Comparison of ENCODE assay signal across 9 cellular contexts in the genomic region with DNA sequence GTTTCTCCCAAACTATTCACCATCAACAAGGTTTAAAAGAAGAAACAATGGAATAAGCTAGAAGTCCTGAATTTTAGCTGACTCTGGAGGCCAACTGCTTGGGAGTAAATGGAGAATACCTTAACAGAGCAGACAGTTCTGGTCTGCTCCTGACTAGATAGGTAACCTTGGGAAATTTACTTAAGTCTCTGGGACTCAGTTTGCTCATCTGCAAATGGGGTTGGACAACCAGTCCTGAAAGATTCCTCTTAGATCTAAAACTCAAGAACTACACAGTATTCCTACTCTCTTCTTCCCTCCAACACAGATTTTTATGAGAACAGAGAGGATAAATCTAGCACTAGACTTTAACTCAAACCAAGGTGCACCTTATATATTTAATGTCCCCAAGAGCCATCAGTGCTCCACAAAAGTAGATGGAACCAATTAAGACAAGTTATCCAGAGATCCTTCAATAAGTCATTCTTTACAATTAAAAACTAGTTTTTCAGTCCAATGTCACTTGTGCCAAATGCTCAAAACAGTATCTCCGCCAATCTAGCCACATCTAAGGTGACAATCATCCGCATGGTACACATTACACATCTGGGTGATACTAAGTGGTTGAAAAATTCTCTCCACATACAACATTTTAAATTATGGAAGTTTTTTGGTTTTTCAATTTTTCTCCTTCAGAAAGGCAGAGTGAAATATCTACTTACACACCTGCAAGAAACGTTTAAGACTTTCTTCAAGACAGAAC. TPM values are rescaled to one million over a fixed set of nuclear protein-coding genes. Genes with fewer than 3 reads are reported as not detected.
DNase-seq lines count a peak whose midpoint lies in the region; ATAC-seq and TF ChIP-seq lines count a peak whose summit lies in the region.
"Had no signal": no experiment of that assay in that cellular context is flagged by ENCODE, and none has a peak within 500 bp of the region (broad histone marks: within the 10 kb centered on the region; RNA-seq: fewer than 3 reads in every experiment).

No MANE protein-coding gene starts in this region.

- H3K36me3 ChIP-seq in BJ (ENCODE audit: control insufficient read depth, insufficient read depth, low read length): peaks cover 3% of the 10 kb centered on the region

- peaks cover 44% of the 10 kb centered on the region for H3K4me1 Mint-ChIP-seq in nephron progenitor cell

- DNase-seq in BJ (ENCODE audit: low read depth) (no peak), NAMALWA (ENCODE audit: low spot score) (peak; percentile 8), dorsolateral prefrontal cortex (no peak), nephron progenitor cell (no peak), NCI-H82 treated with DMSO at 0.1 percent for 48 hours (lab: John Stamatoyannopoulos, UW; ENCODE audit: unreplicated experiment) (no peak), glomerular visceral epithelial cell (ENCODE audit: extremely low spot score) (no peak)
- DNase-seq: NCI-H2227 treated with DMSO at 0.1 percent for 48 hours had no signal

- H3K36me3 Mint-ChIP-seq in nephron progenitor cell (ENCODE audit: low read depth): peaks cover 15% of the 10 kb centered on the region

- POLR2A ChIA-PET in BJ (lab: Charles Lee): no interaction called here

- H3K4me3 Mint-ChIP-seq in nephron progenitor cell: peak overlapping the region; percentile 95

- H3K27me3 Mint-ChIP-seq in nephron progenitor cell (ENCODE audit: low read depth, poor library complexity): no peaks in the 10 kb centered on the region

- H3K27me3 ChIP-seq in BJ (ENCODE audit: control insufficient read depth, insufficient read depth, low read length) (no peaks in the 10 kb centered on the region), dorsolateral prefrontal cortex (no peaks in the 10 kb centered on the region)

- H3K27ac Mint-ChIP-seq in nephron progenitor cell: peak overlapping the region; percentile 96

- peak overlapping the region; percentile 81 for H3K4me3 ChIP-seq in BJ (ENCODE audit: low read depth, low read length)
- peak overlapping the region; percentile 63 to 100 (median 93) for H3K4me3 ChIP-seq in dorsolateral prefrontal cortex

- peak overlapping the region in 26 of 59 donors; percentile 4 to 99 (median 90) for H3K27ac ChIP-seq in dorsolateral prefrontal cortex

- CTCF ChIA-PET in BJ (lab: Yijun Ruan, JAX): no interaction called here

- TF ChIP-seq CTCF in BJ (IDR thresholded peaks at IDR 0.05; ENCODE audit: insufficient read depth, low read depth, low read length) (no peak), dorsolateral prefrontal cortex (IDR thresholded peaks at IDR 0.05 in 54 of 56, conservative IDR thresholded peaks at IDR 0.05 in 2 of 56; ENCODE audit: low read depth in 1 of 56, partially characterized antibody in 56 of 56) (no peak), nephron progenitor cell (IDR thresholded peaks at IDR 0.05) (no peak)

- no peak for ATAC-seq in activated CD4-positive, CD25-positive, alpha-beta regulatory T cell treated with anti-CD3 and anti-CD28 coated beads, Interleukin-2, amount 50 U/mL, for 24 hours
- no peak for ATAC-seq in GM18517 (IDR thresholded peaks at IDR 0.05; ENCODE audit: unreplicated experiment)

- no peaks in the 10 kb centered on the region for H3K9me3 Mint-ChIP-seq in nephron progenitor cell

- intact Hi-C loops in dorsolateral prefrontal cortex (cut with DNase I): loop anchor here (5.0 to 10.0 kb wide), 4 partner anchors 53 to 385 kb away; a partner anchor contains a TSS

RNA-seq across cellular contexts. Expression of a gene that starts 1.5 kb away (rescaled TPM):
- 549 and 615 TPM in 2 replicates for polyA plus RNA-seq in BJ (2011; rRNA removed)
- 619 and 769 TPM in 2 replicates for polyA minus RNA-seq in BJ (2011; rRNA and poly(A)+ RNA removed)
- 100 to 1,000 TPM; 181 to 317 (median 228) TPM for total RNA-seq in dorsolateral prefrontal cortex

RNA-seq across cellular contexts. Expression of a gene that starts 1.9 kb away (rescaled TPM):
- polyA plus RNA-seq in BJ (2011; rRNA removed): 43.3 and 57.2 TPM in 2 replicates
- polyA minus RNA-seq in BJ (2011; rRNA and poly(A)+ RNA removed): 16.7 and 20.2 TPM in 2 replicates
- total RNA-seq in dorsolateral prefrontal cortex: 10 to 100 TPM; 29.6 to 55.0 (median 40.9) TPM

RNA-seq across cellular contexts. Expression of a gene that starts 12.0 kb away (rescaled TPM):
- 6.3 and 9.1 TPM in 2 replicates for polyA plus RNA-seq in BJ (2011; rRNA removed)
- polyA minus RNA-seq in BJ (2011; rRNA and poly(A)+ RNA removed): 0.93 and 2.9 TPM in 2 replicates
- total RNA-seq in dorsolateral prefrontal cortex: 10 to 100 TPM in 76 of 120 experiments, 1 to 10 TPM in 44; 5.7 to 19.6 (median 11.0) TPM

RNA-seq across cellular contexts. Expression of a gene that starts 18.9 kb away (rescaled TPM):
- polyA plus RNA-seq in BJ (2011; rRNA removed): 11.2 and 29.5 TPM in 2 replicates
- 11.3 and 17.8 TPM in 2 replicates for polyA minus RNA-seq in BJ (2011; rRNA and poly(A)+ RNA removed)
- 10 to 100 TPM; 31.2 to 78.4 (median 55.3) TPM for total RNA-seq in dorsolateral prefrontal cortex

RNA-seq across cellular contexts. Expression of a gene that starts 52.1 kb away (rescaled TPM):
- 503 and 751 TPM in 2 replicates for polyA plus RNA-seq in BJ (2011; rRNA removed)
- polyA minus RNA-seq in BJ (2011; rRNA and poly(A)+ RNA removed): 83.4 and 121 TPM in 2 replicates
- total RNA-seq in dorsolateral prefrontal cortex: 100 to 1,000 TPM in 116 of 120 experiments, 10 to 100 TPM in 4; 82.0 to 191 (median 135) TPM
